Comparison of ENCODE assay signal across 1 cellular context in genomic region chr5:40486437-40487270, GRCh38.
TF ChIP-seq lines count a peak whose summit lies in the region.

No MANE protein-coding gene starts in this region.

TF ChIP-seq in GM12878, 131 proteins besides CTCF, POLR2A, EP300 and RAD21 (continued from another document):
- TF ChIP-seq, protein P1, sequence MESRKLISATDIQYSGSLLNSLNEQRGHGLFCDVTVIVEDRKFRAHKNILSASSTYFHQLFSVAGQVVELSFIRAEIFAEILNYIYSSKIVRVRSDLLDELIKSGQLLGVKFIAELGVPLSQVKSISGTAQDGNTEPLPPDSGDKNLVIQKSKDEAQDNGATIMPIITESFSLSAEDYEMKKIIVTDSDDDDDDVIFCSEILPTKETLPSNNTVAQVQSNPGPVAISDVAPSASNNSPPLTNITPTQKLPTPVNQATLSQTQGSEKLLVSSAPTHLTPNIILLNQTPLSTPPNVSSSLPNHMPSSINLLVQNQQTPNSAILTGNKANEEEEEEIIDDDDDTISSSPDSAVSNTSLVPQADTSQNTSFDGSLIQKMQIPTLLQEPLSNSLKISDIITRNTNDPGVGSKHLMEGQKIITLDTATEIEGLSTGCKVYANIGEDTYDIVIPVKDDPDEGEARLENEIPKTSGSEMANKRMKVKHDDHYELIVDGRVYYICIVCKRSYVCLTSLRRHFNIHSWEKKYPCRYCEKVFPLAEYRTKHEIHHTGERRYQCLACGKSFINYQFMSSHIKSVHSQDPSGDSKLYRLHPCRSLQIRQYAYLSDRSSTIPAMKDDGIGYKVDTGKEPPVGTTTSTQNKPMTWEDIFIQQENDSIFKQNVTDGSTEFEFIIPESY (IDR thresholded peaks at IDR 0.05): no peak
- TF ChIP-seq JUND (IDR thresholded peaks at IDR 0.05; ENCODE audit: low read depth, low read length): peak; percentile 36; the same call in 1 of the 2 replicates
- TF ChIP-seq CBX3 (IDR thresholded peaks at IDR 0.05; ENCODE audit: borderline replicate concordance, low read depth): no peak
- no peak for TF ChIP-seq SREBF2 (IDR thresholded peaks at IDR 0.05; ENCODE audit: low read length)
- TF ChIP-seq JUNB (IDR thresholded peaks at IDR 0.05): peak; percentile 70
- TF ChIP-seq, protein P2, sequence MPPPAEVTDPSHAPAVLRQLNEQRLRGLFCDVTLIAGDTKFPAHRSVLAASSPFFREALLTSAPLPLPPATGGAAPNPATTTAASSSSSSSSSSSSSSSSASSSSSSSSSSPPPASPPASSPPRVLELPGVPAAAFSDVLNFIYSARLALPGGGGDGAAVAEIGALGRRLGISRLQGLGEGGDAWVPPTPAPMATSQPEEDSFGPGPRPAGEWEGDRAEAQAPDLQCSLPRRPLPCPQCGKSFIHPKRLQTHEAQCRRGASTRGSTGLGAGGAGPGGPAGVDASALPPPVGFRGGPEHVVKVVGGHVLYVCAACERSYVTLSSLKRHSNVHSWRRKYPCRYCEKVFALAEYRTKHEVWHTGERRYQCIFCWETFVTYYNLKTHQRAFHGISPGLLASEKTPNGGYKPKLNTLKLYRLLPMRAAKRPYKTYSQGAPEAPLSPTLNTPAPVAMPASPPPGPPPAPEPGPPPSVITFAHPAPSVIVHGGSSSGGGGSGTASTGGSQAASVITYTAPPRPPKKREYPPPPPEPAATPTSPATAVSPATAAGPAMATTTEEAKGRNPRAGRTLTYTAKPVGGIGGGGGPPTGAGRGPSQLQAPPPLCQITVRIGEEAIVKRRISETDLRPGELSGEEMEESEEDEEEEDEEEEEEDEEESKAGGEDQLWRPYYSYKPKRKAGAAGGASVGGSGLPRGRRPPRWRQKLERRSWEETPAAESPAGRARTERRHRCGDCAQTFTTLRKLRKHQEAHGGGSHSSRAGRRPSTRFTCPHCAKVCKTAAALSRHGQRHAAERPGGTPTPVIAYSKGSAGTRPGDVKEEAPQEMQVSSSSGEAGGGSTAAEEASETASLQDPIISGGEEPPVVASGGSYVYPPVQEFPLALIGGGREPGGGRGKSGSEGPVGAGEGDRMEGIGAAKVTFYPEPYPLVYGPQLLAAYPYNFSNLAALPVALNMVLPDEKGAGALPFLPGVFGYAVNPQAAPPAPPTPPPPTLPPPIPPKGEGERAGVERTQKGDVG (CRISPR knock-in tag; IDR thresholded peaks at IDR 0.05): no peak
- peak; percentile 88 for TF ChIP-seq CREM (IDR thresholded peaks at IDR 0.05; ENCODE audit: low read depth)
- TF ChIP-seq SPI1 (IDR thresholded peaks at IDR 0.05; ENCODE audit: borderline replicate concordance, insufficient read depth, low read depth, low read length): peak; percentile 92
- TF ChIP-seq ZNF217 (IDR thresholded peaks at IDR 0.05): 0 out of 2 replicates have a peak, but pooled peaks have one; percentile 38
- TF ChIP-seq TAF1 (IDR thresholded peaks at IDR 0.05; ENCODE audit: borderline replicate concordance, low read depth, low read length): no peak
- TF ChIP-seq EED (IDR thresholded peaks at IDR 0.05; ENCODE audit: low read depth): peak; percentile 89
- no peak for TF ChIP-seq NFYA (IDR thresholded peaks at IDR 0.05; ENCODE audit: borderline replicate concordance, low read depth, low read length)
- no peak for TF ChIP-seq HDGF (IDR thresholded peaks at IDR 0.05)
- TF ChIP-seq, protein P3, sequence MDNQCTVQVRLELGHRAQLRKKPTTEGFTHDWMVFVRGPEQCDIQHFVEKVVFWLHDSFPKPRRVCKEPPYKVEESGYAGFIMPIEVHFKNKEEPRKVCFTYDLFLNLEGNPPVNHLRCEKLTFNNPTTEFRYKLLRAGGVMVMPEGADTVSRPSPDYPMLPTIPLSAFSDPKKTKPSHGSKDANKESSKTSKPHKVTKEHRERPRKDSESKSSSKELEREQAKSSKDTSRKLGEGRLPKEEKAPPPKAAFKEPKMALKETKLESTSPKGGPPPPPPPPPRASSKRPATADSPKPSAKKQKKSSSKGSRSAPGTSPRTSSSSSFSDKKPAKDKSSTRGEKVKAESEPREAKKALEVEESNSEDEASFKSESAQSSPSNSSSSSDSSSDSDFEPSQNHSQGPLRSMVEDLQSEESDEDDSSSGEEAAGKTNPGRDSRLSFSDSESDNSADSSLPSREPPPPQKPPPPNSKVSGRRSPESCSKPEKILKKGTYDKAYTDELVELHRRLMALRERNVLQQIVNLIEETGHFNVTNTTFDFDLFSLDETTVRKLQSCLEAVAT (IDR thresholded peaks at IDR 0.05): peak; percentile 45; the same call in 1 of the 2 replicates
- TF ChIP-seq, protein P4, sequence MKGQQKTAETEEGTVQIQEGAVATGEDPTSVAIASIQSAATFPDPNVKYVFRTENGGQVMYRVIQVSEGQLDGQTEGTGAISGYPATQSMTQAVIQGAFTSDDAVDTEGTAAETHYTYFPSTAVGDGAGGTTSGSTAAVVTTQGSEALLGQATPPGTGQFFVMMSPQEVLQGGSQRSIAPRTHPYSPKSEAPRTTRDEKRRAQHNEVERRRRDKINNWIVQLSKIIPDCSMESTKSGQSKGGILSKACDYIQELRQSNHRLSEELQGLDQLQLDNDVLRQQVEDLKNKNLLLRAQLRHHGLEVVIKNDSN (IDR thresholded peaks at IDR 0.05; ENCODE audit: borderline replicate concordance, extremely low read length, insufficient read depth, low read depth, low read length): peak; percentile 70
- TF ChIP-seq GATAD2B (conservative IDR thresholded peaks at IDR 0.05; ENCODE audit: low read depth): peak; percentile 72
- TF ChIP-seq KDM1A (IDR thresholded peaks at IDR 0.05; ENCODE audit: borderline replicate concordance): no peak
- TF ChIP-seq, protein P5, sequence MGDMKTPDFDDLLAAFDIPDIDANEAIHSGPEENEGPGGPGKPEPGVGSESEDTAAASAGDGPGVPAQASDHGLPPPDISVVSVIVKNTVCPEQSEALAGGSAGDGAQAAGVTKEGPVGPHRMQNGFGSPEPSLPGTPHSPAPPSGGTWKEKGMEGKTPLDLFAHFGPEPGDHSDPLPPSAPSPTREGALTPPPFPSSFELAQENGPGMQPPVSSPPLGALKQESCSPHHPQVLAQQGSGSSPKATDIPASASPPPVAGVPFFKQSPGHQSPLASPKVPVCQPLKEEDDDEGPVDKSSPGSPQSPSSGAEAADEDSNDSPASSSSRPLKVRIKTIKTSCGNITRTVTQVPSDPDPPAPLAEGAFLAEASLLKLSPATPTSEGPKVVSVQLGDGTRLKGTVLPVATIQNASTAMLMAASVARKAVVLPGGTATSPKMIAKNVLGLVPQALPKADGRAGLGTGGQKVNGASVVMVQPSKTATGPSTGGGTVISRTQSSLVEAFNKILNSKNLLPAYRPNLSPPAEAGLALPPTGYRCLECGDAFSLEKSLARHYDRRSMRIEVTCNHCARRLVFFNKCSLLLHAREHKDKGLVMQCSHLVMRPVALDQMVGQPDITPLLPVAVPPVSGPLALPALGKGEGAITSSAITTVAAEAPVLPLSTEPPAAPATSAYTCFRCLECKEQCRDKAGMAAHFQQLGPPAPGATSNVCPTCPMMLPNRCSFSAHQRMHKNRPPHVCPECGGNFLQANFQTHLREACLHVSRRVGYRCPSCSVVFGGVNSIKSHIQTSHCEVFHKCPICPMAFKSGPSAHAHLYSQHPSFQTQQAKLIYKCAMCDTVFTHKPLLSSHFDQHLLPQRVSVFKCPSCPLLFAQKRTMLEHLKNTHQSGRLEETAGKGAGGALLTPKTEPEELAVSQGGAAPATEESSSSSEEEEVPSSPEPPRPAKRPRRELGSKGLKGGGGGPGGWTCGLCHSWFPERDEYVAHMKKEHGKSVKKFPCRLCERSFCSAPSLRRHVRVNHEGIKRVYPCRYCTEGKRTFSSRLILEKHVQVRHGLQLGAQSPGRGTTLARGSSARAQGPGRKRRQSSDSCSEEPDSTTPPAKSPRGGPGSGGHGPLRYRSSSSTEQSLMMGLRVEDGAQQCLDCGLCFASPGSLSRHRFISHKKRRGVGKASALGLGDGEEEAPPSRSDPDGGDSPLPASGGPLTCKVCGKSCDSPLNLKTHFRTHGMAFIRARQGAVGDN (IDR thresholded peaks at IDR 0.05): no peak
- TF ChIP-seq, protein P6, sequence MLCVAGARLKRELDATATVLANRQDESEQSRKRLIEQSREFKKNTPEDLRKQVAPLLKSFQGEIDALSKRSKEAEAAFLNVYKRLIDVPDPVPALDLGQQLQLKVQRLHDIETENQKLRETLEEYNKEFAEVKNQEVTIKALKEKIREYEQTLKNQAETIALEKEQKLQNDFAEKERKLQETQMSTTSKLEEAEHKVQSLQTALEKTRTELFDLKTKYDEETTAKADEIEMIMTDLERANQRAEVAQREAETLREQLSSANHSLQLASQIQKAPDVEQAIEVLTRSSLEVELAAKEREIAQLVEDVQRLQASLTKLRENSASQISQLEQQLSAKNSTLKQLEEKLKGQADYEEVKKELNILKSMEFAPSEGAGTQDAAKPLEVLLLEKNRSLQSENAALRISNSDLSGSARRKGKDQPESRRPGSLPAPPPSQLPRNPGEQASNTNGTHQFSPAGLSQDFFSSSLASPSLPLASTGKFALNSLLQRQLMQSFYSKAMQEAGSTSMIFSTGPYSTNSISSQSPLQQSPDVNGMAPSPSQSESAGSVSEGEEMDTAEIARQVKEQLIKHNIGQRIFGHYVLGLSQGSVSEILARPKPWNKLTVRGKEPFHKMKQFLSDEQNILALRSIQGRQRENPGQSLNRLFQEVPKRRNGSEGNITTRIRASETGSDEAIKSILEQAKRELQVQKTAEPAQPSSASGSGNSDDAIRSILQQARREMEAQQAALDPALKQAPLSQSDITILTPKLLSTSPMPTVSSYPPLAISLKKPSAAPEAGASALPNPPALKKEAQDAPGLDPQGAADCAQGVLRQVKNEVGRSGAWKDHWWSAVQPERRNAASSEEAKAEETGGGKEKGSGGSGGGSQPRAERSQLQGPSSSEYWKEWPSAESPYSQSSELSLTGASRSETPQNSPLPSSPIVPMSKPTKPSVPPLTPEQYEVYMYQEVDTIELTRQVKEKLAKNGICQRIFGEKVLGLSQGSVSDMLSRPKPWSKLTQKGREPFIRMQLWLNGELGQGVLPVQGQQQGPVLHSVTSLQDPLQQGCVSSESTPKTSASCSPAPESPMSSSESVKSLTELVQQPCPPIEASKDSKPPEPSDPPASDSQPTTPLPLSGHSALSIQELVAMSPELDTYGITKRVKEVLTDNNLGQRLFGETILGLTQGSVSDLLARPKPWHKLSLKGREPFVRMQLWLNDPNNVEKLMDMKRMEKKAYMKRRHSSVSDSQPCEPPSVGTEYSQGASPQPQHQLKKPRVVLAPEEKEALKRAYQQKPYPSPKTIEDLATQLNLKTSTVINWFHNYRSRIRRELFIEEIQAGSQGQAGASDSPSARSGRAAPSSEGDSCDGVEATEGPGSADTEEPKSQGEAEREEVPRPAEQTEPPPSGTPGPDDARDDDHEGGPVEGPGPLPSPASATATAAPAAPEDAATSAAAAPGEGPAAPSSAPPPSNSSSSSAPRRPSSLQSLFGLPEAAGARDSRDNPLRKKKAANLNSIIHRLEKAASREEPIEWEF (IDR thresholded peaks at IDR 0.05; ENCODE audit: insufficient replicate concordance, low read depth, low read length): peak; percentile 65
- TF ChIP-seq RUNX3 (IDR thresholded peaks at IDR 0.05; ENCODE audit: low read length): peak; percentile 94
- no peak for TF ChIP-seq NRF1 (conservative IDR thresholded peaks at IDR 0.05; ENCODE audit: low read depth, low read length)
- no peak for TF ChIP-seq ZNF207 (IDR thresholded peaks at IDR 0.05; ENCODE audit: borderline replicate concordance)
- TF ChIP-seq, protein P7, sequence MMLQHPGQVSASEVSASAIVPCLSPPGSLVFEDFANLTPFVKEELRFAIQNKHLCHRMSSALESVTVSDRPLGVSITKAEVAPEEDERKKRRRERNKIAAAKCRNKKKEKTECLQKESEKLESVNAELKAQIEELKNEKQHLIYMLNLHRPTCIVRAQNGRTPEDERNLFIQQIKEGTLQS (IDR thresholded peaks at IDR 0.05; ENCODE audit: borderline replicate concordance, extremely low read depth, low read depth, low read length): peak; percentile 62; the same call in 1 of the 2 replicates
- peak; percentile 72 for TF ChIP-seq CBFB (IDR thresholded peaks at IDR 0.05; ENCODE audit: low read depth)
- TF ChIP-seq RELA (IDR thresholded peaks at IDR 0.05; ENCODE audit: borderline replicate concordance, partially characterized antibody): no peak
- no peak for TF ChIP-seq SIN3A (IDR thresholded peaks at IDR 0.05; ENCODE audit: low read depth, low read length)
- TF ChIP-seq RB1 (IDR thresholded peaks at IDR 0.05; ENCODE audit: borderline replicate concordance): no peak
- TF ChIP-seq E2F4 (IDR thresholded peaks at IDR 0.05; ENCODE audit: low read depth, low read length): no peak
- TF ChIP-seq SMARCA5 (IDR thresholded peaks at IDR 0.05): 0 out of 2 replicates have a peak, but pooled peaks have one; percentile 15
- TF ChIP-seq ZZZ3 (IDR thresholded peaks at IDR 0.05; ENCODE audit: control insufficient read depth, insufficient read length, low read depth): no peak
- TF ChIP-seq MTA3 (IDR thresholded peaks at IDR 0.05; ENCODE audit: borderline replicate concordance, low read length): no peak
- no peak for TF ChIP-seq STAT3 (IDR thresholded peaks at IDR 0.05; ENCODE audit: low read depth, low read length)
- TF ChIP-seq CBX5 (IDR thresholded peaks at IDR 0.05; ENCODE audit: low read depth): peak; percentile 18; the same call in 1 of the 2 replicates
- no peak for TF ChIP-seq BRCA1 (IDR thresholded peaks at IDR 0.05; ENCODE audit: low read depth, low read length)
- TF ChIP-seq PAX5 (IDR thresholded peaks at IDR 0.05; ENCODE audit: borderline replicate concordance, low read depth, low read length): peak; percentile 53; the same call in 1 of the 2 replicates
- TF ChIP-seq SUPT20H (IDR thresholded peaks at IDR 0.05; ENCODE audit: borderline replicate concordance, control insufficient read depth, low read depth, low read length): no peak
- no peak for TF ChIP-seq FOS (IDR thresholded peaks at IDR 0.05; ENCODE audit: borderline replicate concordance, extremely low read depth, insufficient read length)
- no peak for TF ChIP-seq EGR1 (IDR thresholded peaks at IDR 0.05; ENCODE audit: borderline replicate concordance in 1 of 2, low read depth in 2 of 2, low read length in 2 of 2)
- peak; percentile 65; the same call in 1 of the 2 replicates for TF ChIP-seq TCF7 (IDR thresholded peaks at IDR 0.05; ENCODE audit: borderline replicate concordance)
- TF ChIP-seq MTA2 (IDR thresholded peaks at IDR 0.05; ENCODE audit: low read depth): peak; percentile 85
- TF ChIP-seq TBL1XR1 (IDR thresholded peaks at IDR 0.05; ENCODE audit: low read depth, low read length): no peak
- TF ChIP-seq IKZF1 (conservative IDR thresholded peaks at IDR 0.05): peak; percentile 94
- TF ChIP-seq PML (IDR thresholded peaks at IDR 0.05; ENCODE audit: low read length): peak; percentile 53
- TF ChIP-seq RBBP5 (conservative IDR thresholded peaks at IDR 0.05): no peak
